In genomic region chr3:16834753-16835152, GRCh38 we compare ENCODE assay signal across 21 cellular contexts.
"Had no signal": no experiment of that assay in that cellular context is flagged by ENCODE, and none has a peak within 500 bp of the region (broad histone marks: within the 10 kb centered on the region; RNA-seq: fewer than 3 reads in every experiment).

No MANE protein-coding gene starts in this region.

- H3K4me3 ChIP-seq: coronary artery, esophagus muscularis mucosa, gastroesophageal sphincter, left lung, lung, pancreas, sigmoid colon, thoracic aorta, tibial nerve, upper lobe of left lung had no signal

- H3K27ac ChIP-seq: coronary artery, esophagus muscularis mucosa, foreskin keratinocyte, gastroesophageal sphincter, left lung, neutrophil, pancreas, sigmoid colon, thoracic aorta, tibial nerve, upper lobe of left lung had no signal

- H3K27ac Mint-ChIP-seq: memory B cell; natural killer cell; stimulated activated effector memory CD8-positive, alpha-beta T cell treated with anti-CD3 and anti-CD28 coated beads, Interleukin-12 subunit alpha, Interleukin-12 subunit beta, amount 100 ng/mL, for 72 hours had no signal

- H3K27me3 ChIP-seq: esophagus muscularis mucosa, gastroesophageal sphincter, left lung, neutrophil, pancreas, sigmoid colon, tibial nerve, upper lobe of left lung had no signal

- H3K27me3 Mint-ChIP-seq: memory B cell had no signal

- H3K4me1 ChIP-seq: foreskin keratinocyte, left lung, tibial nerve, upper lobe of left lung had no signal

- H3K36me3 ChIP-seq: esophagus muscularis mucosa, gastroesophageal sphincter, left lung, neutrophil, pancreas, sigmoid colon, thoracic aorta, tibial nerve, upper lobe of left lung had no signal

- ATAC-seq: foreskin keratinocyte; gastroesophageal sphincter; left lung; natural killer cell; pancreas; stimulated activated effector memory CD8-positive, alpha-beta T cell treated with anti-CD3 and anti-CD28 coated beads, Interleukin-12 subunit alpha, Interleukin-12 subunit beta, amount 100 ng/mL, for 72 hours; stimulated activated naive CD8-positive, alpha-beta T cell treated with anti-CD3 and anti-CD28 coated beads, Interleukin-15, Interleukin-2, amounts not matched to agents 100 U/mL and 50 U/mL, for 24 hours had no signal

- H3K9me3 Mint-ChIP-seq: memory B cell; natural killer cell; neural crest cell; stimulated activated effector memory CD8-positive, alpha-beta T cell treated with anti-CD3 and anti-CD28 coated beads, Interleukin-12 subunit alpha, Interleukin-12 subunit beta, amount 100 ng/mL, for 72 hours had no signal

- DNase-seq: effector memory CD4-positive, alpha-beta T cell; foreskin keratinocyte; left lung; natural killer cell; pancreas; retina; sigmoid colon; stimulated activated CD4-positive, alpha-beta T cell treated with anti-CD3 and anti-CD28 coated beads, Interleukin-2, amount 100 ng/mL, for 24 hours; stimulated activated CD4-positive, alpha-beta T cell treated with anti-CD3 and anti-CD28 coated beads, Interleukin-4, amount 100 ng/mL, for 24 hours; stimulated activated naive CD8-positive, alpha-beta T cell treated with anti-CD3 and anti-CD28 coated beads, Interleukin-15, Interleukin-2, amounts not matched to agents 100 U/mL and 50 U/mL, for 24 hours; upper lobe of left lung had no signal

- H3K4me3 Mint-ChIP-seq: memory B cell; natural killer cell; neural crest cell; stimulated activated effector memory CD8-positive, alpha-beta T cell treated with anti-CD3 and anti-CD28 coated beads, Interleukin-12 subunit alpha, Interleukin-12 subunit beta, amount 100 ng/mL, for 72 hours had no signal

- H3K9me3 ChIP-seq: esophagus muscularis mucosa, gastroesophageal sphincter, left lung, neutrophil, pancreas, sigmoid colon, thoracic aorta, tibial nerve, upper lobe of left lung had no signal

- H3K36me3 Mint-ChIP-seq: memory B cell; natural killer cell; stimulated activated effector memory CD8-positive, alpha-beta T cell treated with anti-CD3 and anti-CD28 coated beads, Interleukin-12 subunit alpha, Interleukin-12 subunit beta, amount 100 ng/mL, for 72 hours had no signal
